ENCODE assay signal across 17 cellular contexts in the genomic region with DNA sequence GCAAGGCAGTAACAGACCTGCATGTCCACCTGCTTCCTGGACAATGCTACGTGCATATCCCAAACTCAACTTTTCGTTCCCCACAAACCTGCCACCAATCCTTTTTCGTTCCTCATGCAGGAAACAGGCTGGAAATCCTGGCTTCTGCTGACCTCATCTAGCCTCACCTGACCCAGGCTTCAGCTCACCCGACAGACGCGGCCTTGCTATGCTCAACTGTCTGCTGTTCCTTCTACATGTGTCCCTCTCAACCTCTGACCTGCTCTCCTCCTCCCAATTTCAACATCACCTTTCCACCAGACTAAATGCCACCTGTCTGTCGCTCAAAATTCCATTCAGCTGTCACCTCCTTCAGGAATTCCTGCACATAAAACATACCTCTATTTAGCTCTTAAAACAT. TPM values are rescaled to one million over a fixed set of nuclear protein-coding genes. Genes with fewer than 3 reads are reported as not detected.
A peak's percentile ranks its signal among the peaks of the same experiment; 100 is the strongest.
DNase-seq lines count a peak whose midpoint lies in the region; ATAC-seq and TF ChIP-seq lines count a peak whose summit lies in the region.
"Had no signal": no experiment of that assay in that cellular context is flagged by ENCODE, and none has a peak within 500 bp of the region (broad histone marks: within the 10 kb centered on the region; RNA-seq: fewer than 3 reads in every experiment).

No MANE protein-coding gene starts in this region.

- CTCF ChIA-PET in activated naive CD4-positive, alpha-beta T cell treated with anti-CD3 and anti-CD28 coated beads for 36 hours (lab: Charles Lee) = interaction anchor here (0.5 to 1.5 kb wide), 4 partner anchors 14 to 51 kb away, joined by 3 to 6 read pairs (median 4); no protein-coding TSS in a partner anchor

- H3K9ac ChIP-seq in endodermal cell (ENCODE audit: extremely low read depth, low read length, poor library complexity, severe bottlenecking) = no peak overlapping the region

- no peak overlapping the region for H3K4me3 Mint-ChIP-seq in activated naive CD4-positive, alpha-beta T cell treated with anti-CD3 and anti-CD28 coated beads for 36 hours
- H3K4me3 Mint-ChIP-seq in endodermal cell = no peak overlapping the region
- H3K4me3 Mint-ChIP-seq: WTC11 had no signal

- peak overlapping the region; percentile 90 for H3K27ac Mint-ChIP-seq in activated naive CD4-positive, alpha-beta T cell treated with anti-CD3 and anti-CD28 coated beads for 36 hours
- H3K27ac Mint-ChIP-seq in endodermal cell = peak overlapping the region; percentile 56
- H3K27ac Mint-ChIP-seq: WTC11 had no signal

- TF ChIP-seq POLR2A in spleen (IDR thresholded peaks at IDR 0.05) = no peak

- H3K27ac ChIP-seq in RWPE2 (ENCODE audit: poor library complexity, severe bottlenecking) (peak overlapping the region; percentile 44), endodermal cell (ENCODE audit: low read depth, low read length) (no peak overlapping the region), spleen (peak overlapping the region in 7 of 8 donors; percentile 80 to 96 (median 88)), ascending aorta (no peak overlapping the region)
- H3K27ac ChIP-seq: SK-N-MC had no signal

- H3K4me3 ChIP-seq in RWPE2 (ENCODE audit: severe bottlenecking) (no peak overlapping the region), endodermal cell (ENCODE audit: low read length) (no peak overlapping the region), spleen (peak overlapping the region in 1 of 8 donors; percentile 52), ascending aorta (no peak overlapping the region)
- H3K4me3 ChIP-seq: SK-N-MC, skin epidermis had no signal

- TF ChIP-seq CTCF in RWPE2 (IDR thresholded peaks at IDR 0.05; ENCODE audit: poor library complexity, severe bottlenecking) (no peak), endodermal cell (conservative IDR thresholded peaks at IDR 0.05) (no peak), spleen (IDR thresholded peaks at IDR 0.05 in 8 of 11, conservative IDR thresholded peaks at IDR 0.05 in 3 of 11) (no peak), ascending aorta (IDR thresholded peaks at IDR 0.05) (no peak)

- H3K9me3 Mint-ChIP-seq in activated naive CD4-positive, alpha-beta T cell treated with anti-CD3 and anti-CD28 coated beads for 36 hours = no peaks in the 10 kb centered on the region
- no peaks in the 10 kb centered on the region for H3K9me3 Mint-ChIP-seq in endodermal cell
- H3K9me3 Mint-ChIP-seq: WTC11 had no signal

- H3K9me3 ChIP-seq in RWPE2 (ENCODE audit: severe bottlenecking) (no peaks in the 10 kb centered on the region), endodermal cell (ENCODE audit: control insufficient read depth, low read length) (no peaks in the 10 kb centered on the region), spleen (no peaks in the 10 kb centered on the region), ascending aorta (no peaks in the 10 kb centered on the region)

- H3K36me3 ChIP-seq in RWPE2 (ENCODE audit: low read depth) = peaks cover 73% of the 10 kb centered on the region
- peaks cover 48% of the 10 kb centered on the region for H3K36me3 ChIP-seq in endodermal cell (ENCODE audit: control insufficient read depth, insufficient read depth, low read length)
- H3K36me3 ChIP-seq in spleen = peaks cover 0 to 98% (median 45%) of the 10 kb centered on the region in 6 donors
- peaks cover 25 to 68% of the 10 kb centered on the region in 2 donors for H3K36me3 ChIP-seq in ascending aorta

- intact Hi-C loops in activated naive CD4-positive, alpha-beta T cell treated with anti-CD3 and anti-CD28 coated beads for 36 hours (cut with micrococcal nuclease) = loop anchor here (1.0 kb wide), 3 partner anchors 20 to 45 kb away; no protein-coding TSS in a partner anchor
- intact Hi-C loops in spleen (cut with DNase I; ENCODE audit: low total_unique reads) = no loop called here
- intact Hi-C loops in ascending aorta (cut with DNase I) = no loop called here

- H3K4me1 ChIP-seq in RWPE2 (ENCODE audit: insufficient read depth, poor library complexity, severe bottlenecking) (peaks cover 24% of the 10 kb centered on the region), endodermal cell (ENCODE audit: control insufficient read depth, insufficient read depth, low read length) (no peaks in the 10 kb centered on the region), spleen (peaks cover 28 to 88% (median 65%) of the 10 kb centered on the region in 6 donors), ascending aorta (peaks cover 0 to 11% of the 10 kb centered on the region in 2 donors)

- DNase-seq in activated naive CD4-positive, alpha-beta T cell treated with anti-CD3 and anti-CD28 coated beads for 36 hours = no peak
- no peak for DNase-seq in activated naive CD4-positive, alpha-beta T cell treated with Interleukin-2 at 50 U/mL for 16 hours
- DNase-seq in RWPE2 (ENCODE audit: low spot score) (no peak), endodermal cell (no peak), spleen (no peak), NCI-H146 treated with DMSO at 0.1 percent for 48 hours (lab: John Stamatoyannopoulos, UW; ENCODE audit: unreplicated experiment) (no peak), ascending aorta (ENCODE audit: low spot score in 2 of 2) (no peak)
- DNase-seq: foreskin melanocyte, H7, KG1, NCI-H1417 treated with DMSO at 0.1 percent for 48 hours, NCI-H446 treated with DMSO at 0.1 percent for 48 hours, occipital lobe had no signal

- ATAC-seq in RWPE2 (ENCODE audit: low read depth) = peak; percentile 52
- no peak for ATAC-seq in GM21515 (IDR thresholded peaks at IDR 0.05; ENCODE audit: unreplicated experiment)
- ATAC-seq: WTC11 had no signal

- 97 to 98% methylated on average over 5 to 7 of the region's 7 CpGs for WGBS in endodermal cell (ENCODE audit: insufficient coverage in 1 of 2, insufficient read length in 1 of 2), 2 experiments
- WGBS in spleen, 5 donors = 86 to 95% (median 93%) methylated on average over 7 of the region's 7 CpGs

- peaks cover 50% of the 10 kb centered on the region for H3K36me3 Mint-ChIP-seq in activated naive CD4-positive, alpha-beta T cell treated with anti-CD3 and anti-CD28 coated beads for 36 hours (ENCODE audit: low read depth)
- H3K36me3 Mint-ChIP-seq in endodermal cell (ENCODE audit: low read depth) = peaks cover 48% of the 10 kb centered on the region

- H3K4me1 Mint-ChIP-seq in activated naive CD4-positive, alpha-beta T cell treated with anti-CD3 and anti-CD28 coated beads for 36 hours (ENCODE audit: low read depth) = peaks cover 85% of the 10 kb centered on the region
- no peaks in the 10 kb centered on the region for H3K4me1 Mint-ChIP-seq in endodermal cell

- H3K27me3 Mint-ChIP-seq in activated naive CD4-positive, alpha-beta T cell treated with anti-CD3 and anti-CD28 coated beads for 36 hours (ENCODE audit: low read depth) = no peaks in the 10 kb centered on the region
- H3K27me3 Mint-ChIP-seq in endodermal cell (ENCODE audit: insufficient read depth) = no peaks in the 10 kb centered on the region

- no peaks in the 10 kb centered on the region for H3K27me3 ChIP-seq in RWPE2 (ENCODE audit: insufficient read depth, poor library complexity, severe bottlenecking)
- H3K27me3 ChIP-seq in endodermal cell (ENCODE audit: control insufficient read depth, insufficient read depth, low read length, poor library complexity, severe bottlenecking) = no peaks in the 10 kb centered on the region
- H3K27me3 ChIP-seq in spleen (replicated peaks in 1 of 7) = no peaks in the 10 kb centered on the region
- no peaks in the 10 kb centered on the region for H3K27me3 ChIP-seq in ascending aorta

RNA-seq across cellular contexts. Expression of gene XPO6, which starts 44.5 kb away (rescaled TPM):
- total RNA-seq in activated naive CD4-positive, alpha-beta T cell treated with anti-CD3 and anti-CD28 coated beads for 36 hours = 100 to 1,000 TPM; 215 to 229 TPM
- 10 to 100 TPM; 84.7 to 92.4 TPM for total RNA-seq in endodermal cell
- 79.6 TPM for polyA plus RNA-seq in endodermal cell (2013, experiment 1 of 2)
- 78.4 TPM for polyA plus RNA-seq in endodermal cell (2013, experiment 2 of 2)
- total RNA-seq in spleen = 100 to 1,000 TPM; 259 to 517 (median 343) TPM
- 100 to 1,000 TPM in 2 of 3 donors, 10 to 100 TPM in 1; 96.9 to 150 (median 132) TPM for polyA plus RNA-seq in spleen
- total RNA-seq in ascending aorta = 180 TPM

Comparison
In these comparisons a context has a peak if more than half of its experiments do, and no peak if none do; other contexts are left out.
1. H3K27ac ChIP-seq: peak in RWPE2 (single experiment) and spleen (7 of 8); none in endodermal cell (single experiment) and ascending aorta (0 of 2).